In the genomic region with DNA sequence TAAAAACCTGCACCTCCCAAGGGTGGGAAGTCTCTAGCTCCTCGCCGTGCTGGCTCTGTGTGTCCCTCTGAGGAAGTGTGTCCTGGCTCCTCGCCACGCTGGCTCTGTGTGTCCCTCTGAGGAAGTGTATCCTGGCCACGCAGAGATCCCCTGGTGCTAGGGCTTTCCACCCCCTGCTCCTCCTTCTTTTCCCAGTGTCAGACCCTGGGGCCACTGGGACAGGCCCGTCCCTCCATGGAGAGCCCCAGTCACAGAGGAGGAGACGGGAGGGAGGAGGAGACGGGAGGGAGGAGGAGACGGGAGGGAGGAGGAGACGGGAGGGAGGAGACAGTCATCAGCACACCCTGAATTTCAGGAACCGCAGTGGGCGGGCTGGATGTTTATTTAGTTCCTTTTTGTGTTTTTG, we compare ENCODE assay signal across 9 cellular contexts. TPM values are rescaled to one million over a fixed set of nuclear protein-coding genes. Genes with fewer than 3 reads are reported as not detected.
DNase-seq lines count a peak whose midpoint lies in the region; ATAC-seq and TF ChIP-seq lines count a peak whose summit lies in the region.
"Had no signal": no experiment of that assay in that cellular context is flagged by ENCODE, and none has a peak within 500 bp of the region (broad histone marks: within the 10 kb centered on the region; RNA-seq: fewer than 3 reads in every experiment).

No MANE protein-coding gene starts in this region.

- no peaks in the 10 kb centered on the region for H3K36me3 ChIP-seq in skeletal muscle satellite cell (ENCODE audit: insufficient read depth, low read length)

- 18% methylated on average over 12 of the region's 12 CpGs for WGBS in right cardiac atrium

- peak; percentile 17 for TF ChIP-seq POLR2A in GM18951 (IDR thresholded peaks at IDR 0.05; ENCODE audit: extremely low read depth, insufficient read depth, insufficient read length)

- no peak for TF ChIP-seq CTCF in WI38 (IDR thresholded peaks at IDR 0.05; ENCODE audit: low read depth, low read length)
- no peak for TF ChIP-seq CTCF in GM10266 (IDR thresholded peaks at IDR 0.05; ENCODE audit: control insufficient read depth, insufficient read depth, low read depth, missing control alignments)

- peak overlapping the region; percentile 21 for H3K27ac ChIP-seq in right cardiac atrium (ENCODE audit: low read length)

- H3K4me2 ChIP-seq in skeletal muscle satellite cell (ENCODE audit: low read length) = peak overlapping the region; percentile 80

- in situ Hi-C loops in GM18951 (cut with MboI; ENCODE audit: low sequenced_read_pairs, unreplicated experiment) = no loop called here

- no peaks in the 10 kb centered on the region for H3K27me3 ChIP-seq in right cardiac atrium (ENCODE audit: control insufficient read depth, insufficient read depth)
- H3K27me3 ChIP-seq in skeletal muscle satellite cell (ENCODE audit: control insufficient read depth, insufficient read depth, low read length) = no peaks in the 10 kb centered on the region

- peak overlapping the region; percentile 53; the same call in 1 of the 2 replicates for H3K4me3 ChIP-seq in WI38 (ENCODE audit: low read depth, low read length)
- peak overlapping the region; percentile 31 for H3K4me3 ChIP-seq in right cardiac atrium (ENCODE audit: low read length)
- H3K4me3 ChIP-seq in skeletal muscle satellite cell (ENCODE audit: low read length) = peak overlapping the region; percentile 59

- H3K4me1 ChIP-seq in right cardiac atrium (ENCODE audit: control insufficient read depth, insufficient read depth, low read length) (peaks cover 4% of the 10 kb centered on the region), skeletal muscle satellite cell (ENCODE audit: control insufficient read depth, insufficient read depth, low read length) (peaks cover 25% of the 10 kb centered on the region)

- intact Hi-C loops in right cardiac atrium (cut with DNase I) = no loop called here

- peak overlapping the region; percentile 83 for H3K9ac ChIP-seq in skeletal muscle satellite cell (ENCODE audit: low read depth, low read length)

- DNase-seq in right cardiac atrium (peak; percentile 92 to 97 (median 96)), GM10266 (ENCODE audit: extremely low spot score) (no peak), retina (no peak)
- no peak for DNase-seq in stimulated activated CD8-positive, alpha-beta memory T cell treated with anti-CD3 and anti-CD28 coated beads, Interleukin-4, amount 100 ng/mL, for 48 hours

- ATAC-seq in HG03159 (IDR thresholded peaks at IDR 0.05; ENCODE audit: unreplicated experiment) (peak; percentile 22), right cardiac atrium (peak; percentile 84 to 91)

- H3K9me3 ChIP-seq in right cardiac atrium (ENCODE audit: control insufficient read depth, low read length) = no peaks in the 10 kb centered on the region
- H3K9me3 ChIP-seq in skeletal muscle satellite cell (replicated peaks; ENCODE audit: low read length) = no peaks in the 10 kb centered on the region

RNA-seq across cellular contexts. Expression of gene HGFAC, which starts 53.8 kb away (rescaled TPM):
- total RNA-seq in right cardiac atrium = under 1 TPM in 3 of 4 donors, not detected in 1; 0.31 to 0.62 (median 0.31) TPM
- polyA plus RNA-seq in right cardiac atrium = 0.14 TPM
- total RNA-seq in skeletal muscle satellite cell (2012; rRNA removed) = not detected in 2 replicates
- total RNA-seq: activated CD8-positive, alpha-beta memory T cell treated with anti-CD3 and anti-CD28 coated beads for 36 hours had no signal

Comparison
In these comparisons a context has a peak if more than half of its experiments do, and no peak if none do; other contexts are left out.
1. DNase-seq: peak in right cardiac atrium (3 of 3); none in stimulated activated CD8-positive, alpha-beta memory T cell treated with anti-CD3 and anti-CD28 coated beads, Interleukin-4, amount 100 ng/mL, for 48 hours (single experiment), GM10266 (single experiment) and retina (single experiment).
2. Peak in every context shown above with its lines, with median percentiles within 50 percentile points of each other: H3K4me3 ChIP-seq.